In the genomic region with DNA sequence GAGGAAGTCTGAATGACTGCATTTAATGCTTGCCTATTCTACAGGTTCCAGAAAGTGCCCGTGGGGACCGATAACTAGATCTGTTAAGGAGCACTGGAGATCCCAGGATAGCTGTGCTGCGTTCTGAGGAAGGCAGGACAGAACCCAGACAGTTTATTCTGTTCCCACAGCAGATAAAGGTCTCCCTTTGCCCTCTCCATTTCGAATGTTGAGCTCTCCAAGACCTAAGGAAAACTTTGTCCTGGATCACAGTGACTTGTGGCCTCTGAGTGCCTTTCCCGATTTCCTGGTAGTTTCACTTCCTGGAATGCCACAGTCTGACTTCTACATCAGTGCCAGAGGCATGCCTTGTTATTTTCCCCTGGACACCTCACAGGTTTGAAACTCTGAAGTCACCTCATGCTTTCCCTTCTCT, we compare ENCODE assay signal across 12 cellular contexts. TPM values are rescaled to one million over a fixed set of nuclear protein-coding genes. Genes with fewer than 3 reads are reported as not detected.
DNase-seq lines count a peak whose midpoint lies in the region; ATAC-seq and TF ChIP-seq lines count a peak whose summit lies in the region.
"Had no signal": no experiment of that assay in that cellular context is flagged by ENCODE, and none has a peak within 500 bp of the region (broad histone marks: within the 10 kb centered on the region; RNA-seq: fewer than 3 reads in every experiment).

No MANE protein-coding gene starts in this region.

- H4K20me1 ChIP-seq in PC-3 (ENCODE audit: low read length), result peaks cover 3% of the 10 kb centered on the region; the same call in 1 of the 2 replicates

- in situ Hi-C loops in GM13977 (cut with MboI; ENCODE audit: low pct_unique_long_range_greater_than_20kb, low sequenced_read_pairs, unreplicated experiment), result no loop called here

- no peaks in the 10 kb centered on the region for H3F3A ChIP-seq in PC-3 (ENCODE audit: low read length, unreplicated experiment)

- peak overlapping the region; percentile 76 for H4K8ac ChIP-seq in mesenchymal stem cell (ENCODE audit: low read length)

- no peak overlapping the region for H3K4me2 ChIP-seq in PC-3 (ENCODE audit: low read length)
- H3K4me2 ChIP-seq in mesenchymal stem cell (ENCODE audit: low read length, poor library complexity, severe bottlenecking), result no peak overlapping the region

- peak; percentile 13 for DNase-seq in PC-3
- DNase-seq in epithelial cell of proximal tubule (ENCODE audit: low read depth), result no peak
- DNase-seq in mesenchymal stem cell, result peak; percentile 45
- DNase-seq in activated CD4-positive, alpha-beta T cell treated with anti-CD3 and anti-CD28 coated beads, Interleukin-2, amount 50 U/mL, for 4 hours, result no peak
- no peak for DNase-seq in GM13977 (ENCODE audit: low spot score)
- no peak for DNase-seq in GM20000 (ENCODE audit: low spot score)
- no peak for DNase-seq in NCI-H2081 (lab: John Stamatoyannopoulos, UW)
- DNase-seq: activated CD4-positive, alpha-beta T cell treated with anti-CD3 and anti-CD28 coated beads for 1 hour; CD4-positive, CD25-positive, alpha-beta regulatory T cell; naive B cell had no signal

- H2AFZ ChIP-seq in PC-3 (ENCODE audit: low read length), result no peak overlapping the region
- H2AFZ ChIP-seq in mesenchymal stem cell (ENCODE audit: low read depth, low read length), result no peak overlapping the region

- POLR2A ChIA-PET in PC-3 (lab: Charles Lee; ENCODE audit: unreplicated experiment), result interaction anchor here (0.5 kb wide), 1 partner anchor 208 kb away, joined by 5 read pairs; no protein-coding TSS in a partner anchor

- peak overlapping the region; percentile 57 for H4K91ac ChIP-seq in mesenchymal stem cell (ENCODE audit: low read length)

- H3K36me3 ChIP-seq in PC-3 (ENCODE audit: low read depth, low read length) (no peaks in the 10 kb centered on the region), mesenchymal stem cell (ENCODE audit: control insufficient read depth in 1 of 2, insufficient read depth in 2 of 2, low read depth in 1 of 2, low read length in 2 of 2) (peaks cover under 1 to 13% of the 10 kb centered on the region in 2 experiments), stomach smooth muscle (ENCODE audit: control insufficient read depth in 2 of 2, insufficient read depth in 2 of 2, low read length in 2 of 2) (peaks cover 0 to 2% of the 10 kb centered on the region in 2 donors)

- H3K14ac ChIP-seq in mesenchymal stem cell (ENCODE audit: low read length in 2 of 2), result no peak overlapping the region

- H2AK5ac ChIP-seq in mesenchymal stem cell (ENCODE audit: low read length, severe bottlenecking), result no peak overlapping the region

- no peak overlapping the region for H3K4me3 ChIP-seq in PC-3 (ENCODE audit: low read length)
- peak overlapping the region; percentile 36 for H3K4me3 ChIP-seq in epithelial cell of proximal tubule (ENCODE audit: low read depth, low read length)
- no peak overlapping the region for H3K4me3 ChIP-seq in mesenchymal stem cell (ENCODE audit: insufficient read depth in 1 of 2, low read depth in 1 of 2, low read length in 2 of 2)
- peak overlapping the region; percentile 5 to 49 for H3K4me3 ChIP-seq in stomach smooth muscle (ENCODE audit: low read length in 2 of 2)

- peak overlapping the region in 1 of 2 experiments; percentile 83 for H2BK12ac ChIP-seq in mesenchymal stem cell (ENCODE audit: low read length in 2 of 2)

- no peaks in the 10 kb centered on the region for H3K79me2 ChIP-seq in PC-3 (ENCODE audit: low read length)

- no peaks in the 10 kb centered on the region for H3K9me2 ChIP-seq in PC-3 (replicated peaks; ENCODE audit: low read length)

- 65% methylated on average over 5 of the region's 5 CpGs for WGBS in mesenchymal stem cell

- no peak overlapping the region for H2BK15ac ChIP-seq in mesenchymal stem cell (ENCODE audit: low read depth, poor library complexity, severe bottlenecking)

- CTCF ChIA-PET in PC-3 (lab: Charles Lee), result no interaction called here

- no peak overlapping the region for H3K23ac ChIP-seq in mesenchymal stem cell (ENCODE audit: low read length in 2 of 2)

- intact Hi-C loops in PC-3 (cut with micrococcal nuclease), result loop anchor here (5.0 kb wide), 1 partner anchor 41 kb away; no protein-coding TSS in a partner anchor

- H3K27ac ChIP-seq in PC-3 (ENCODE audit: low read length) (no peak overlapping the region), mesenchymal stem cell (ENCODE audit: low read length, poor library complexity, severe bottlenecking) (peak overlapping the region; percentile 8), stomach smooth muscle (ENCODE audit: low read length) (peak overlapping the region; percentile 60)

- H3K18ac ChIP-seq in mesenchymal stem cell (ENCODE audit: low read depth in 1 of 2, low read length in 2 of 2), result peak overlapping the region; percentile 28 to 86

- no peak overlapping the region for H2BK5ac ChIP-seq in mesenchymal stem cell (ENCODE audit: low read depth, low read length, poor library complexity, severe bottlenecking)

- H3K9me3 ChIP-seq in PC-3 (ENCODE audit: low read length), result no peaks in the 10 kb centered on the region
- no peaks in the 10 kb centered on the region for H3K9me3 ChIP-seq in mesenchymal stem cell (ENCODE audit: control insufficient read depth, low read length)
- H3K9me3 ChIP-seq in stomach smooth muscle (ENCODE audit: control insufficient read depth in 2 of 2, low read length in 2 of 2), result no peaks in the 10 kb centered on the region

- BruUV-seq in PC-3 (replicated peaks; lab: Mats Ljungman, UMichigan), result no TSS peak

- TF ChIP-seq CTCF in PC-3 (conservative IDR thresholded peaks at IDR 0.05; ENCODE audit: low read depth, low read length) (no peak), epithelial cell of proximal tubule (conservative IDR thresholded peaks at IDR 0.05; ENCODE audit: low read depth, low read length) (no peak), GM13977 (IDR thresholded peaks at IDR 0.05; ENCODE audit: extremely low read depth, insufficient read depth, missing control alignments) (no peak), GM20000 (IDR thresholded peaks at IDR 0.05; ENCODE audit: extremely low read depth, missing control alignments) (no peak)

- no peak overlapping the region for H2BK120ac ChIP-seq in mesenchymal stem cell (ENCODE audit: low read depth, low read length)

- no peak for ATAC-seq in PC-3
- ATAC-seq: stimulated activated effector memory CD8-positive, alpha-beta T cell treated with anti-CD3 and anti-CD28 coated beads, Interleukin-12 subunit alpha, Interleukin-12 subunit beta, amount 100 ng/mL, for 72 hours had no signal

- no peak overlapping the region for H3K9ac ChIP-seq in PC-3 (ENCODE audit: low read length)
- H3K9ac ChIP-seq in mesenchymal stem cell (ENCODE audit: low read length), result no peak overlapping the region
- H3K9ac ChIP-seq in stomach smooth muscle (ENCODE audit: low read length in 2 of 2), result peak overlapping the region in 1 of 2 donors; percentile 66

- H3K4me1 ChIP-seq in PC-3 (ENCODE audit: insufficient read depth, low read length), result peaks cover 19% of the 10 kb centered on the region
- peaks cover 24% of the 10 kb centered on the region for H3K4me1 ChIP-seq in mesenchymal stem cell (ENCODE audit: control insufficient read depth, insufficient read depth, low read depth, low read length)
- peaks cover 35% of the 10 kb centered on the region for H3K4me1 ChIP-seq in stomach smooth muscle (ENCODE audit: control insufficient read depth, insufficient read depth, low read length)

- no peaks in the 10 kb centered on the region for H3K79me1 ChIP-seq in mesenchymal stem cell (replicated peaks; ENCODE audit: low read length, poor library complexity, severe bottlenecking)

- H3K4ac ChIP-seq in mesenchymal stem cell (ENCODE audit: low read depth in 1 of 2, low read length in 2 of 2), result peak overlapping the region in 1 of 2 experiments; percentile 20

- H3K27me3 ChIP-seq in PC-3 (ENCODE audit: low read length) (no peaks in the 10 kb centered on the region), mesenchymal stem cell (ENCODE audit: control insufficient read depth in 1 of 2, insufficient read depth in 1 of 2, low read length in 2 of 2) (no peaks in the 10 kb centered on the region), stomach smooth muscle (ENCODE audit: control insufficient read depth in 1 of 2, insufficient read depth in 2 of 2, low read length in 2 of 2) (no peaks in the 10 kb centered on the region)

RNA-seq across cellular contexts. Expression of gene ZFP36L2, which starts 50.1 kb away (rescaled TPM):
- 14.8 and 26.0 TPM in 2 replicates for total RNA-seq in PC-3 (2014; rRNA removed)
- total RNA-seq in epithelial cell of proximal tubule, result 8.2 and 10.5 TPM in 2 replicates
- polyA plus RNA-seq in mesenchymal stem cell (2013, experiment 1 of 2), result 88.2 TPM
- polyA plus RNA-seq in mesenchymal stem cell (2013, experiment 2 of 2), result 85.9 TPM

Comparison
In these comparisons a context has a peak if more than half of its experiments do, and no peak if none do; other contexts are left out.
1. DNase-seq: peak in PC-3 (single experiment) and mesenchymal stem cell (single experiment); none in epithelial cell of proximal tubule (single experiment), activated CD4-positive, alpha-beta T cell treated with anti-CD3 and anti-CD28 coated beads, Interleukin-2, amount 50 U/mL, for 4 hours (0 of 2), GM13977 (single experiment), GM20000 (single experiment) and NCI-H2081 (0 of 2).
2. H3K4me3 ChIP-seq: peak in epithelial cell of proximal tubule (single experiment) and stomach smooth muscle (2 of 2); none in PC-3 (single experiment) and mesenchymal stem cell (0 of 2).